In the genomic region with DNA sequence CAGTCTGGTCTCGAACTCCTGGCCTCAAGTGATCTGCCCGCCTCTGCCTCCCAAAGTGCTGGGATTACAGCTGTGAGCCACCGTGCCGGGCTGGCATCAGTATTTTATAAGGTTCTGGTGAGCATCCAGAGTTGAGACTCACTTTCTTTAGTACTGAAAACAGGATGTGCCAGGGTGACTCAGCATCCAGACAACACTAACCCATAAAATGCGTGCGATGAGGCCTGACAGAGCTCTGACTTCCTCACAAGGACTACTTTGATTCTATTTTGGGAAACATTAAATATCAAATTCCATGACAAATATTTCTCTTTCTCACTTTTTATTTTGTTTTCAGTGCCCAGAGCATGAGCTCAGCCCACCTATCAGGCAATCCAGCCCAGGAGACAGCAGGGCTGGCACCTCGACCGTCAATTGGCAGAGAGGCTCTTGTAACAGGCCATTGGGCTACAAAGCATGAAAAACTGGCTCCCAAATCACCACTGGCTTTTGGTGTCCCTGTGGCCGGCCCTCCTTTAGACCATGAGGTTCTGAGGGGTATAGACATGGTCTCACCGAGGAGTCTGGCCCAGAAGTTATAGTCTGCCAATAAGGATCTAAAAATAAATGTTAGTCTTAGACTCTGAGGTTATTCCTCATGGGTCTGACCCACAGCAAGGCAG, we compare ENCODE assay signal across 8 cellular contexts.
DNase-seq lines count a peak whose midpoint lies in the region; ATAC-seq and TF ChIP-seq lines count a peak whose summit lies in the region.

No MANE protein-coding gene starts in this region.

- H3K27ac Mint-ChIP-seq in activated T-cell treated with anti-CD3 and anti-CD28 coated beads, Interleukin-2, amount 50 U/mL, for 72 hours = peak overlapping the region; percentile 77

- peak overlapping the region; percentile 39 for H3K4me3 ChIP-seq in Loucy (ENCODE audit: low read length, poor library complexity, severe bottlenecking)
- no peak overlapping the region for H3K4me3 ChIP-seq in heart right ventricle

- intact Hi-C loops in heart right ventricle (cut with DNase I) = no loop called here

- peak overlapping the region in 9 of 10 donors; percentile 1 to 87 (median 45) for H3K27ac ChIP-seq in heart right ventricle

- no peaks in the 10 kb centered on the region for H3K9me2 ChIP-seq in Loucy (replicated peaks; ENCODE audit: low read depth, low read length)

- peaks cover 0 to 4% of the 10 kb centered on the region in 2 donors for H3K9me3 Mint-ChIP-seq in activated T-cell treated with anti-CD3 and anti-CD28 coated beads, Interleukin-2, amount 50 U/mL, for 72 hours

- peaks cover 0 to 12% of the 10 kb centered on the region in 2 donors for H3K36me3 Mint-ChIP-seq in activated T-cell treated with anti-CD3 and anti-CD28 coated beads, Interleukin-2, amount 50 U/mL, for 72 hours (ENCODE audit: insufficient read depth in 2 of 2)

- H3K27me3 ChIP-seq in Loucy (ENCODE audit: insufficient read depth, low read length, poor library complexity, severe bottlenecking) = no peaks in the 10 kb centered on the region
- H3K27me3 ChIP-seq in heart right ventricle = no peaks in the 10 kb centered on the region

- peak overlapping the region; percentile 56 for H2AFZ ChIP-seq in Loucy (ENCODE audit: low read length)

- peak; percentile 86 to 87 for ATAC-seq in activated T-cell treated with anti-CD3 and anti-CD28 coated beads, Interleukin-2, amount 50 U/mL, for 72 hours (replicated peaks in 1 of 2)
- peak in 6 of 8 donors; percentile 21 to 58 (median 54) for ATAC-seq in heart right ventricle
- ATAC-seq in GM21447 (IDR thresholded peaks at IDR 0.05; ENCODE audit: unreplicated experiment) = no peak

- peak overlapping the region; percentile 64 for H3K4me2 ChIP-seq in Loucy (ENCODE audit: low read depth, low read length, poor library complexity, severe bottlenecking)

- 59 to 69% methylated on average over 10 of the region's 10 CpGs for WGBS in heart right ventricle, 2 donors

- DNase-seq in AML-193 (lab: John Stamatoyannopoulos, UW) = peak; percentile 4 to 23
- peak; percentile 42 to 48 for DNase-seq in activated T-cell treated with anti-CD3 and anti-CD28 coated beads, Interleukin-2, amount 50 U/mL, for 72 hours
- DNase-seq in heart right ventricle = no peak
- peak; percentile 30 to 37 for DNase-seq in stimulated activated CD4-positive, alpha-beta T cell treated with anti-CD3 and anti-CD28 coated beads, Interleukin-15, amount 100 ng/mL, for 48 hours (ENCODE audit: low read depth in 2 of 2)
- no peak for DNase-seq in NCI-H748 treated with DMSO at 0.1 percent for 48 hours (lab: John Stamatoyannopoulos, UW)
- no peak for DNase-seq in NCI-H1694 treated with DMSO at 0.1 percent for 48 hours (lab: John Stamatoyannopoulos, UW)

- peak overlapping the region; percentile 3 to 16 for H3K4me3 Mint-ChIP-seq in activated T-cell treated with anti-CD3 and anti-CD28 coated beads, Interleukin-2, amount 50 U/mL, for 72 hours

- H3K4me1 ChIP-seq in Loucy (ENCODE audit: insufficient read depth, low read length, poor library complexity, severe bottlenecking) (peaks cover 23% of the 10 kb centered on the region), heart right ventricle (peaks cover 0 to 41% (median 16%) of the 10 kb centered on the region in 9 donors)

- H3K27me3 Mint-ChIP-seq in activated T-cell treated with anti-CD3 and anti-CD28 coated beads, Interleukin-2, amount 50 U/mL, for 72 hours (ENCODE audit: low read depth) = no peaks in the 10 kb centered on the region

- H3F3A ChIP-seq in Loucy (ENCODE audit: low read depth) = peaks cover 3% of the 10 kb centered on the region; the same call in 1 of the 2 replicates

- H4K20me1 ChIP-seq in Loucy (ENCODE audit: insufficient read depth, low read length, poor library complexity, severe bottlenecking) = no peaks in the 10 kb centered on the region

- TF ChIP-seq CTCF in Loucy (conservative IDR thresholded peaks at IDR 0.05; ENCODE audit: low read length) (no peak), heart right ventricle (IDR thresholded peaks at IDR 0.05) (no peak)

- H3K36me3 ChIP-seq in Loucy (ENCODE audit: insufficient read depth, low read length) = no peaks in the 10 kb centered on the region
- H3K36me3 ChIP-seq in heart right ventricle = peaks cover 0 to 22% (median 2%) of the 10 kb centered on the region in 9 donors

- no peaks in the 10 kb centered on the region for H3K79me2 ChIP-seq in Loucy (ENCODE audit: insufficient read depth, low read length)

- H3K9me3 ChIP-seq in Loucy (ENCODE audit: insufficient read depth, low read depth, low read length) (no peaks in the 10 kb centered on the region), heart right ventricle (peaks cover 0 to 11% (median 0%) of the 10 kb centered on the region in 11 donors)

- peaks cover 22% of the 10 kb centered on the region for H3K4me1 Mint-ChIP-seq in activated T-cell treated with anti-CD3 and anti-CD28 coated beads, Interleukin-2, amount 50 U/mL, for 72 hours (ENCODE audit: low read depth)

- peak overlapping the region; percentile 54 for H3K9ac ChIP-seq in Loucy (ENCODE audit: low read depth, low read length, poor library complexity, severe bottlenecking)

Comparison
In these comparisons a context has a peak if more than half of its experiments do, and no peak if none do; other contexts are left out.
1. DNase-seq: peak in AML-193 (2 of 2), activated T-cell treated with anti-CD3 and anti-CD28 coated beads, Interleukin-2, amount 50 U/mL, for 72 hours (2 of 2) and stimulated activated CD4-positive, alpha-beta T cell treated with anti-CD3 and anti-CD28 coated beads, Interleukin-15, amount 100 ng/mL, for 48 hours (2 of 2); none in heart right ventricle (0 of 2), NCI-H748 treated with DMSO at 0.1 percent for 48 hours (single experiment) and NCI-H1694 treated with DMSO at 0.1 percent for 48 hours (single experiment).